8 cellular contexts compared by ENCODE assay signal in the genomic region with DNA sequence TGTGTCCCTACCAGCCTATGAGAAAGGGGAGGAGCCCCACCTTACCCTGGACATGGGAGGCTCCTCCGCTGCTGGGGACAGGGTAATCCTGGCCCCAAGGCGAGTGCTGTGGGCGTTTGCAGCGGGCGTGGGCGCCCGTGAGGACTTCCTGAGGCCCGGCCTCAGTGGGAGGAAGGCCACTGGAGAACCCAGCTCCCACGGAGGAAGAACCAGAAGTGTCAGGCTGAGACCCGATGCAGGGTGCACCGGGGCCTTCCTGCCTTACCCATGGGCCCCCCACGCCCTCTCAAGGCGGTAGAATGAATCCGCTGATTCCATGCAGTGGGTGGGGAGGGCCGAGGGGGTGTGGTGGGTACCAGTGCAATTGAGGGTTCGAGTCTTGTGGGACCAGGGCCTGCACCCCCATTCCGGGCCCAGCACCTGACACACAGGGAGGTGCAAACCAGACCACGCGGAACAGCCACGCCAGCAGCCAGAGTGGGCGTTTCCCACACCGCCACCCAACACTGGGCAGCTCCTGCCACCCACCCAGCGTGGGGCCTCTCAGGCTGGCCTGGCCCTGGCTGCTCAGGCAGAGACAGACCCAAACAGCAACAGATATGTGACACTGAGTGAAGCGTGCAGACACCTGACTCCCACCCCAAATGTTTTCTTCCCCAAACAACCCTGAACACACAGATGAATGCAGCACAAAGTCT.
DNase-seq lines count a peak whose midpoint lies in the region; ATAC-seq and TF ChIP-seq lines count a peak whose summit lies in the region.
"Not testable (repeated sequence)": the region's sequence is repeated elsewhere in the genome, so short reads cannot be mapped to it uniquely, and the experiment has no call there.

No MANE protein-coding gene starts in this region.

- not testable (repeated sequence) for H3K4me1 Mint-ChIP-seq in activated CD8-positive, alpha-beta memory T cell treated with anti-CD3 and anti-CD28 coated beads, Interleukin-2, amount 10 ng/mL, durations not matched to agents 7 days and 5 days; chondrocyte (ENCODE audit: low read depth)

- not testable (repeated sequence) for H4K20me1 ChIP-seq in BLaER1

- H3K27ac ChIP-seq in BLaER1, upper lobe of right lung: not testable (repeated sequence)
- peak overlapping the region in 1 of 4 donors; percentile 68 for H3K27ac ChIP-seq in Peyer's patch

- not testable (repeated sequence) for TF ChIP-seq POLR2A in Peyer's patch (IDR thresholded peaks at IDR 0.05)

- peaks cover 17% of the 10 kb centered on the region for H3K4me1 ChIP-seq in BLaER1
- not testable (repeated sequence) for H3K4me1 ChIP-seq in Peyer's patch, upper lobe of right lung

- H3K9me3 ChIP-seq in BLaER1, Peyer's patch, upper lobe of right lung: not testable (repeated sequence)

- H3K4me3 ChIP-seq in BLaER1, Peyer's patch, upper lobe of right lung: not testable (repeated sequence)

- CTCF ChIA-PET in activated CD8-positive, alpha-beta memory T cell treated with anti-CD3 and anti-CD28 coated beads, Interleukin-2, amount 10 ng/mL, durations not matched to agents 7 days and 5 days (lab: Charles Lee), result not testable (repeated sequence)

- not testable (repeated sequence) for H3K4me3 Mint-ChIP-seq in activated CD8-positive, alpha-beta memory T cell treated with anti-CD3 and anti-CD28 coated beads, Interleukin-2, amount 10 ng/mL, durations not matched to agents 7 days and 5 days; chondrocyte (ENCODE audit: unreplicated experiment)

- not testable (repeated sequence) for H3K27me3 ChIP-seq in BLaER1, Peyer's patch, upper lobe of right lung

- not testable (repeated sequence) for H3K36me3 ChIP-seq in BLaER1, Peyer's patch, upper lobe of right lung

- H3K9ac ChIP-seq in BLaER1, result not testable (repeated sequence)

- ATAC-seq in HG02610 (IDR thresholded peaks at IDR 0.05; ENCODE audit: unreplicated experiment) (peak; percentile 11), left lobe of liver (peak; percentile 31), upper lobe of right lung (peak; percentile 57)
- ATAC-seq in activated CD8-positive, alpha-beta memory T cell treated with anti-CD3 and anti-CD28 coated beads, Interleukin-2, amount 10 ng/mL, durations not matched to agents 7 days and 5 days, result not testable (repeated sequence)

- H3K4me2 ChIP-seq in BLaER1, result peak overlapping the region; percentile 50

- not testable (repeated sequence) for H3K27ac Mint-ChIP-seq in activated CD8-positive, alpha-beta memory T cell treated with anti-CD3 and anti-CD28 coated beads, Interleukin-2, amount 10 ng/mL, durations not matched to agents 7 days and 5 days; chondrocyte (ENCODE audit: unreplicated experiment)

- not testable (repeated sequence) for TF ChIP-seq CTCF in Peyer's patch (IDR thresholded peaks at IDR 0.05); chondrocyte (IDR thresholded peaks at IDR 0.05); upper lobe of right lung (IDR thresholded peaks at IDR 0.05)

- intact Hi-C loops in posterior vena cava (cut with DNase I); upper lobe of right lung (cut with DNase I): not testable (repeated sequence)

- DNase-seq in Peyer's patch (peak; percentile 15 to 54 (median 44)), chondrocyte (ENCODE audit: low spot score) (peak; percentile 46), posterior vena cava (ENCODE audit: low spot score) (peak; percentile 54)
- peak; percentile 38 for DNase-seq in activated CD8-positive, alpha-beta memory T cell treated with anti-CD3 and anti-CD28 coated beads, Interleukin-2, amount 10 ng/mL, durations not matched to agents 7 days and 5 days
- not testable (repeated sequence) for DNase-seq in left lobe of liver (ENCODE audit: low spot score); upper lobe of right lung

- H3K36me3 Mint-ChIP-seq in activated CD8-positive, alpha-beta memory T cell treated with anti-CD3 and anti-CD28 coated beads, Interleukin-2, amount 10 ng/mL, durations not matched to agents 7 days and 5 days; chondrocyte (ENCODE audit: low read depth): not testable (repeated sequence)

- H3K9me3 Mint-ChIP-seq in activated CD8-positive, alpha-beta memory T cell treated with anti-CD3 and anti-CD28 coated beads, Interleukin-2, amount 10 ng/mL, durations not matched to agents 7 days and 5 days (ENCODE audit: low read depth); chondrocyte (ENCODE audit: low read depth): not testable (repeated sequence)

- H3K27me3 Mint-ChIP-seq in activated CD8-positive, alpha-beta memory T cell treated with anti-CD3 and anti-CD28 coated beads, Interleukin-2, amount 10 ng/mL, durations not matched to agents 7 days and 5 days; chondrocyte (ENCODE audit: low read depth): not testable (repeated sequence)
